16 cellular contexts compared by ENCODE assay signal in genomic region chr21:46111857-46112730, GRCh38. TPM values are rescaled to one million over a fixed set of nuclear protein-coding genes. Genes with fewer than 3 reads are reported as not detected.
A peak's percentile ranks its signal among the peaks of the same experiment; 100 is the strongest.
DNase-seq lines count a peak whose midpoint lies in the region; ATAC-seq and TF ChIP-seq lines count a peak whose summit lies in the region.
"Had no signal": no experiment of that assay in that cellular context is flagged by ENCODE, and none has a peak within 500 bp of the region (broad histone marks: within the 10 kb centered on the region; RNA-seq: fewer than 3 reads in every experiment).

No MANE protein-coding gene starts in this region.

- intact Hi-C loops in lower lobe of right lung (cut with DNase I) = no loop called here
- intact Hi-C loops in testis (cut with DNase I; ENCODE audit: low total_unique reads) = no loop called here

- WGBS in testis, 2 donors = 94 to 95% methylated on average over 28 to 69 of the region's 69 CpGs

- ATAC-seq in activated T-cell treated with anti-CD3 and anti-CD28 coated beads, Interleukin-2, amount 50 U/mL, for 72 hours (replicated peaks in 1 of 2) = no peak
- ATAC-seq in activated CD8-positive, alpha-beta memory T cell treated with anti-CD3 and anti-CD28 coated beads, Interleukin-2, amount 10 ng/mL, durations not matched to agents 7 days and 5 days = no peak
- no peak for ATAC-seq in lower lobe of right lung
- no peak for ATAC-seq in GM18867 (IDR thresholded peaks at IDR 0.05; ENCODE audit: unreplicated experiment)

- H3K27ac ChIP-seq in lower lobe of right lung = no peak overlapping the region
- no peak overlapping the region for H3K27ac ChIP-seq in testis
- H3K27ac ChIP-seq: tibial nerve had no signal

- TF ChIP-seq CTCF in lower lobe of right lung (IDR thresholded peaks at IDR 0.05) (no peak), testis (IDR thresholded peaks at IDR 0.05) (no peak)

- H3K27me3 ChIP-seq in lower lobe of right lung (ENCODE audit: low read depth) (no peaks in the 10 kb centered on the region), testis (no peaks in the 10 kb centered on the region)
- H3K27me3 ChIP-seq: tibial nerve had no signal

- H3K27me3 Mint-ChIP-seq in activated T-cell treated with anti-CD3 and anti-CD28 coated beads, Interleukin-2, amount 50 U/mL, for 72 hours (ENCODE audit: low read depth) = no peaks in the 10 kb centered on the region
- H3K27me3 Mint-ChIP-seq in activated CD8-positive, alpha-beta memory T cell treated with anti-CD3 and anti-CD28 coated beads, Interleukin-2, amount 10 ng/mL, durations not matched to agents 7 days and 5 days = no peaks in the 10 kb centered on the region

- H3K4me3 ChIP-seq in lower lobe of right lung (no peak overlapping the region), testis (no peak overlapping the region)
- H3K4me3 ChIP-seq: tibial nerve had no signal

- peak; percentile 5 to 10 for DNase-seq in activated T-cell treated with anti-CD3 and anti-CD28 coated beads, Interleukin-2, amount 50 U/mL, for 48 hours
- DNase-seq in activated T-cell treated with anti-CD3 and anti-CD28 coated beads, Interleukin-2, amount 50 U/mL, for 72 hours = no peak
- DNase-seq in activated CD8-positive, alpha-beta memory T cell treated with anti-CD3 and anti-CD28 coated beads, Interleukin-2, amount 10 ng/mL, durations not matched to agents 7 days and 5 days = peak; percentile 38
- peak; percentile 42 for DNase-seq in lower lobe of right lung
- DNase-seq in testis = peak; percentile 12
- DNase-seq in stimulated activated naive CD4-positive, alpha-beta T cell treated with Interleukin-2 at 50 U/mL for 16 hours (lab: John Stamatoyannopoulos, UW) = no peak
- no peak for DNase-seq in cerebellar nuclear complex (lab: John Stamatoyannopoulos, UW)
- DNase-seq: DMS153, HCEC 1CT, NCI-H1105, NCI-H524 treated with DMSO at 0.1 percent for 48 hours had no signal

- H3K4me1 ChIP-seq in lower lobe of right lung (peaks cover 15% of the 10 kb centered on the region), testis (no peaks in the 10 kb centered on the region)

- H3K4me1 Mint-ChIP-seq in activated T-cell treated with anti-CD3 and anti-CD28 coated beads, Interleukin-2, amount 50 U/mL, for 72 hours (ENCODE audit: low read depth) = no peaks in the 10 kb centered on the region
- no peaks in the 10 kb centered on the region for H3K4me1 Mint-ChIP-seq in activated CD8-positive, alpha-beta memory T cell treated with anti-CD3 and anti-CD28 coated beads, Interleukin-2, amount 10 ng/mL, durations not matched to agents 7 days and 5 days

- H3K27ac Mint-ChIP-seq in activated T-cell treated with anti-CD3 and anti-CD28 coated beads, Interleukin-2, amount 50 U/mL, for 72 hours = no peak overlapping the region
- no peak overlapping the region for H3K27ac Mint-ChIP-seq in activated CD8-positive, alpha-beta memory T cell treated with anti-CD3 and anti-CD28 coated beads, Interleukin-2, amount 10 ng/mL, durations not matched to agents 7 days and 5 days

- no peak overlapping the region for H3K4me3 Mint-ChIP-seq in activated T-cell treated with anti-CD3 and anti-CD28 coated beads, Interleukin-2, amount 50 U/mL, for 72 hours
- H3K4me3 Mint-ChIP-seq in activated CD8-positive, alpha-beta memory T cell treated with anti-CD3 and anti-CD28 coated beads, Interleukin-2, amount 10 ng/mL, durations not matched to agents 7 days and 5 days = no peak overlapping the region

- H3K36me3 Mint-ChIP-seq in activated T-cell treated with anti-CD3 and anti-CD28 coated beads, Interleukin-2, amount 50 U/mL, for 72 hours (ENCODE audit: insufficient read depth in 2 of 2) = peaks cover 0 to 6% of the 10 kb centered on the region in 2 donors
- H3K36me3 Mint-ChIP-seq in activated CD8-positive, alpha-beta memory T cell treated with anti-CD3 and anti-CD28 coated beads, Interleukin-2, amount 10 ng/mL, durations not matched to agents 7 days and 5 days = no peaks in the 10 kb centered on the region

- no peak for TF ChIP-seq POLR2A in testis (IDR thresholded peaks at IDR 0.05)

- peaks cover 12% of the 10 kb centered on the region for H3K9me3 ChIP-seq in lower lobe of right lung
- H3K9me3 ChIP-seq in testis = no peaks in the 10 kb centered on the region

- CTCF ChIA-PET in activated CD8-positive, alpha-beta memory T cell treated with anti-CD3 and anti-CD28 coated beads, Interleukin-2, amount 10 ng/mL, durations not matched to agents 7 days and 5 days (lab: Charles Lee) = no interaction called here

- H3K36me3 ChIP-seq in lower lobe of right lung (peaks cover 49% of the 10 kb centered on the region), testis (ENCODE audit: low read depth, missing control alignments) (no peaks in the 10 kb centered on the region)

- H3K9me3 Mint-ChIP-seq in activated T-cell treated with anti-CD3 and anti-CD28 coated beads, Interleukin-2, amount 50 U/mL, for 72 hours = peaks cover 0 to 4% of the 10 kb centered on the region in 2 donors
- no peaks in the 10 kb centered on the region for H3K9me3 Mint-ChIP-seq in activated CD8-positive, alpha-beta memory T cell treated with anti-CD3 and anti-CD28 coated beads, Interleukin-2, amount 10 ng/mL, durations not matched to agents 7 days and 5 days (ENCODE audit: low read depth)

RNA-seq across cellular contexts. Expression of gene COL6A2, which starts 14.2 kb away (rescaled TPM):
- total RNA-seq in activated T-cell treated with anti-CD3 and anti-CD28 coated beads, Interleukin-2, amount 50 U/mL, for 72 hours = 10 to 100 TPM; 10.8 to 11.3 TPM
- 10 to 100 TPM in 1 of 2 experiments, 1 to 10 TPM in 1; 5.0 to 17.9 TPM for total RNA-seq in activated CD8-positive, alpha-beta memory T cell treated with anti-CD3 and anti-CD28 coated beads, Interleukin-2, amount 10 ng/mL, durations not matched to agents 7 days and 5 days
- total RNA-seq in lower lobe of right lung = 227 TPM
- total RNA-seq in testis = 100 to 1,000 TPM; 192 to 236 TPM
- 362 TPM for polyA plus RNA-seq in testis (ENCODE audit: insufficient read depth, low read depth, low replicate concordance)

RNA-seq across cellular contexts. Expression of gene FTCD, which starts 43.3 kb away (rescaled TPM):
- total RNA-seq in activated T-cell treated with anti-CD3 and anti-CD28 coated beads, Interleukin-2, amount 50 U/mL, for 72 hours = under 1 TPM; 0.74 to 1.00 TPM
- total RNA-seq in activated CD8-positive, alpha-beta memory T cell treated with anti-CD3 and anti-CD28 coated beads, Interleukin-2, amount 10 ng/mL, durations not matched to agents 7 days and 5 days = not detected
- total RNA-seq in lower lobe of right lung (1.5 TPM), testis (10 to 100 TPM; 50.5 to 63.5 TPM)
- 49.2 TPM for polyA plus RNA-seq in testis (ENCODE audit: insufficient read depth, low read depth, low replicate concordance)
- total RNA-seq: bronchial epithelial cell, epithelial cell of proximal tubule had no signal
- polyA plus RNA-seq: AG04450 had no signal

Comparison
In these comparisons a context has a peak if more than half of its experiments do, and no peak if none do; other contexts are left out.
1. DNase-seq: peak in activated T-cell treated with anti-CD3 and anti-CD28 coated beads, Interleukin-2, amount 50 U/mL, for 48 hours (2 of 2), activated CD8-positive, alpha-beta memory T cell treated with anti-CD3 and anti-CD28 coated beads, Interleukin-2, amount 10 ng/mL, durations not matched to agents 7 days and 5 days (single experiment), lower lobe of right lung (single experiment) and testis (single experiment); none in activated T-cell treated with anti-CD3 and anti-CD28 coated beads, Interleukin-2, amount 50 U/mL, for 72 hours (0 of 2), stimulated activated naive CD4-positive, alpha-beta T cell treated with Interleukin-2 at 50 U/mL for 16 hours (single experiment) and cerebellar nuclear complex (0 of 2).
2. RNA of gene COL6A2, which starts 14.2 kb away (total RNA-seq): 192 to 236 TPM in testis and 227 TPM in lower lobe of right lung (single experiment); 5.0 to 17.9 TPM in activated CD8-positive, alpha-beta memory T cell treated with anti-CD3 and anti-CD28 coated beads, Interleukin-2, amount 10 ng/mL, durations not matched to agents 7 days and 5 days and 10.8 to 11.3 TPM in activated T-cell treated with anti-CD3 and anti-CD28 coated beads, Interleukin-2, amount 50 U/mL, for 72 hours; every median in the first group is over 10 times any median in the second.
3. RNA of gene FTCD, which starts 43.3 kb away (total RNA-seq): 50.5 to 63.5 TPM in testis; 1.5 TPM in lower lobe of right lung (single experiment), 0.74 to 1.00 TPM in activated T-cell treated with anti-CD3 and anti-CD28 coated beads, Interleukin-2, amount 50 U/mL, for 72 hours and not detected in activated CD8-positive, alpha-beta memory T cell treated with anti-CD3 and anti-CD28 coated beads, Interleukin-2, amount 10 ng/mL, durations not matched to agents 7 days and 5 days; every median in the first group is over 10 times any median in the second.